21 cellular contexts compared by ENCODE assay signal in the genomic region with DNA sequence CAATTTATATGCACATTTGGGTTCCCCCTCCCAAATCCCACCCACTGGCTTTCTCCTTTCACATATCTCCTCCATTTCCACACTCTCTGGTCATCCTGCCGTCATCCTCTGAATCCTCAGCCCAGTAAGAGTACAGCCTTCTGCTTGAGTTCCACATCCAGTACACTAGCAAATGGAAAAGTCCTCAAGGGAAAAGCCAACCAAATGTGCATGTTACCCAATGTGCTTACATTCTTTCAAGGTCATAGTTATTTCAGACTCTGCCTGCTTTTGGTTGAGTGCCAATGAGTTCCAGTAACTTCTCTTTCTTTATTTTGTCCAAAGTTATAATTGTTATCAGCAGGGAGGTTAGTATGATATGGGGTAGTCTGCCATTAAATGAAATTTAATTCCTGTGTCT.
DNase-seq lines count a peak whose midpoint lies in the region; ATAC-seq and TF ChIP-seq lines count a peak whose summit lies in the region.
"Had no signal": no experiment of that assay in that cellular context is flagged by ENCODE, and none has a peak within 500 bp of the region (broad histone marks: within the 10 kb centered on the region; RNA-seq: fewer than 3 reads in every experiment).

No MANE protein-coding gene starts in this region.

- no peak overlapping the region for H3K4me3 ChIP-seq in AG10803 (ENCODE audit: low read length)
- H3K4me3 ChIP-seq in adipocyte (ENCODE audit: low read length): no peak overlapping the region
- no peak overlapping the region for H3K4me3 ChIP-seq in fibroblast of mammary gland (ENCODE audit: control insufficient read depth, low read depth, low read length)
- H3K4me3 ChIP-seq in lower lobe of right lung: no peak overlapping the region
- H3K4me3 ChIP-seq: coronary artery, GM12878 had no signal

- H3K36me3 ChIP-seq in adipocyte (ENCODE audit: control insufficient read depth, insufficient read depth, low read length, severe bottlenecking) (peaks cover 2% of the 10 kb centered on the region), lower lobe of right lung (no peaks in the 10 kb centered on the region)
- H3K36me3 ChIP-seq: neutrophil had no signal

- TF ChIP-seq CTCF in AG10803 (conservative IDR thresholded peaks at IDR 0.05; ENCODE audit: low read length) (no peak), fibroblast of mammary gland (conservative IDR thresholded peaks at IDR 0.05; ENCODE audit: control insufficient read depth, insufficient read depth, low read depth, low read length) (no peak), omental fat pad (IDR thresholded peaks at IDR 0.05) (no peak), lower lobe of right lung (IDR thresholded peaks at IDR 0.05) (no peak)

- H3K27ac ChIP-seq in lower lobe of right lung: no peak overlapping the region
- H3K27ac ChIP-seq: epithelial cell of prostate, neutrophil had no signal

- peak; percentile 79 for DNase-seq in AG10803 (ENCODE audit: low read depth)
- DNase-seq in adipocyte (ENCODE audit: low read depth): peak; percentile 78
- peak; percentile 77 for DNase-seq in fibroblast of mammary gland (ENCODE audit: low read depth)
- no peak for DNase-seq in omental fat pad (ENCODE audit: low spot score)
- no peak for DNase-seq in NCI-H128 (lab: John Stamatoyannopoulos, UW; ENCODE audit: unreplicated experiment)
- no peak for DNase-seq in lower lobe of right lung
- DNase-seq in stimulated activated CD4-positive, alpha-beta T cell treated with anti-CD3 and anti-CD28 coated beads, Interleukin-4, amount 100 ng/mL, for 24 hours: no peak
- DNase-seq: activated CD4-positive, CD25-positive, alpha-beta regulatory T cell treated with anti-CD3 and anti-CD28 coated beads, Interleukin-2, amount 50 U/mL, for 72 hours; activated CD8-positive, alpha-beta memory T cell treated with anti-CD3 and anti-CD28 coated beads, Interleukin-2, amount 10 ng/mL, durations not matched to agents 7 days and 5 days; activated gamma-delta T cell; kidney; NCI-H187; NCI-H526; OCI-M1; stimulated activated CD4-positive, alpha-beta T cell treated with anti-CD3 and anti-CD28 coated beads, Interleukin-2, amount 100 ng/mL, for 48 hours; substantia nigra had no signal

- ATAC-seq in omental fat pad (ENCODE audit: low FRiP score) (peak; percentile 81), HG02588 (IDR thresholded peaks at IDR 0.05; ENCODE audit: unreplicated experiment) (no peak), lower lobe of right lung (no peak)
- ATAC-seq: activated CD8-positive, alpha-beta memory T cell treated with anti-CD3 and anti-CD28 coated beads, Interleukin-2, amount 10 ng/mL, durations not matched to agents 7 days and 5 days; GM12878 had no signal

- intact Hi-C loops in lower lobe of right lung (cut with DNase I): no loop called here

- peaks cover 53% of the 10 kb centered on the region for H3K4me1 ChIP-seq in adipocyte (ENCODE audit: control insufficient read depth, insufficient read depth, low read length)
- no peaks in the 10 kb centered on the region for H3K4me1 ChIP-seq in lower lobe of right lung

- no peaks in the 10 kb centered on the region for H3K9me3 ChIP-seq in adipocyte (ENCODE audit: control insufficient read depth, low read length)
- no peaks in the 10 kb centered on the region for H3K9me3 ChIP-seq in lower lobe of right lung
- H3K9me3 ChIP-seq: neutrophil had no signal

- H3K9ac ChIP-seq in adipocyte (ENCODE audit: low read length): peak overlapping the region; percentile 67

- H3K27me3 ChIP-seq in adipocyte (replicated peaks; ENCODE audit: control insufficient read depth, insufficient read depth, low read length): no peaks in the 10 kb centered on the region
- H3K27me3 ChIP-seq in lower lobe of right lung (ENCODE audit: low read depth): no peaks in the 10 kb centered on the region
- H3K27me3 ChIP-seq: neutrophil had no signal

Comparison
In these comparisons a context has a peak if more than half of its experiments do, and no peak if none do; other contexts are left out.
1. DNase-seq: peak in AG10803 (single experiment), adipocyte (single experiment) and fibroblast of mammary gland (single experiment); none in omental fat pad (single experiment), NCI-H128 (single experiment), lower lobe of right lung (single experiment) and stimulated activated CD4-positive, alpha-beta T cell treated with anti-CD3 and anti-CD28 coated beads, Interleukin-4, amount 100 ng/mL, for 24 hours (single experiment).